8 cellular contexts compared by ENCODE assay signal in genomic region chr17:42183741-42184711, GRCh38. TPM values are rescaled to one million over a fixed set of nuclear protein-coding genes. Genes with fewer than 3 reads are reported as not detected.
DNase-seq lines count a peak whose midpoint lies in the region; ATAC-seq and TF ChIP-seq lines count a peak whose summit lies in the region.

No MANE protein-coding gene starts in this region.

- peak; percentile 72 for TF ChIP-seq POLR2A in GM19193 (IDR thresholded peaks at IDR 0.05; ENCODE audit: extremely low read depth, insufficient read depth, insufficient read length)
- TF ChIP-seq POLR2A in gastroesophageal sphincter (IDR thresholded peaks at IDR 0.05), result peak; percentile 27 to 57

- H3K9ac ChIP-seq in HUES48 (ENCODE audit: low read depth, low read length), result peak overlapping the region; percentile 44; the same call in 1 of the 2 replicates
- peak overlapping the region in 4 of 5 donors; percentile 63 to 77 (median 74) for H3K9ac ChIP-seq in subcutaneous abdominal adipose tissue (ENCODE audit: low read length in 5 of 5)

- TF ChIP-seq EP300 in gastroesophageal sphincter (IDR thresholded peaks at IDR 0.05), result no peak

- TF ChIP-seq CTCF in BJ (IDR thresholded peaks at IDR 0.05; ENCODE audit: insufficient read depth, low read depth, low read length) (peak; percentile 59), gastroesophageal sphincter (IDR thresholded peaks at IDR 0.05) (peak in 3 of 4 experiments; percentile 86 to 95 (median 90))

- H3K4me1 ChIP-seq in HUES48 (ENCODE audit: control insufficient read depth, insufficient read depth, low read length) (peaks cover 2% of the 10 kb centered on the region; the same call in 1 of the 2 replicates), gastroesophageal sphincter (peaks cover 0 to 43% (median 20%) of the 10 kb centered on the region in 3 donors), subcutaneous abdominal adipose tissue (ENCODE audit: control insufficient read depth in 5 of 5, insufficient read depth in 5 of 5, low read length in 5 of 5) (peaks cover 0 to 46% (median 37%) of the 10 kb centered on the region in 5 donors)

- H3K27me3 ChIP-seq in BJ (ENCODE audit: control insufficient read depth, insufficient read depth, low read length) (peaks cover 21% of the 10 kb centered on the region), HUES48 (ENCODE audit: control insufficient read depth, insufficient read depth, low read length) (peaks cover 60% of the 10 kb centered on the region), gastroesophageal sphincter (peaks cover 40% of the 10 kb centered on the region), subcutaneous abdominal adipose tissue (ENCODE audit: control insufficient read depth in 5 of 5, insufficient read depth in 4 of 5, low read length in 5 of 5) (peaks cover 0 to 7% (median 4%) of the 10 kb centered on the region in 5 donors)

- 10 to 18% methylated on average over 5 to 14 of the region's 83 CpGs for WGBS in gastroesophageal sphincter (ENCODE audit: low coverage in 1 of 2), 2 donors

- H3K36me3 ChIP-seq in BJ (ENCODE audit: control insufficient read depth, insufficient read depth, low read length) (no peaks in the 10 kb centered on the region), HUES48 (ENCODE audit: control insufficient read depth, insufficient read depth, low read length) (no peaks in the 10 kb centered on the region), gastroesophageal sphincter (no peaks in the 10 kb centered on the region), subcutaneous abdominal adipose tissue (ENCODE audit: control insufficient read depth in 5 of 5, insufficient read depth in 5 of 5, low read length in 5 of 5) (no peaks in the 10 kb centered on the region)

- CTCF ChIA-PET in BJ (lab: Yijun Ruan, JAX), result interaction anchor here (0.6 to 4.7 kb wide), 11 partner anchors 11 to 346 kb away, joined by 3 to 35 read pairs (median 3); partner anchors contain the start of genes GHDC and KAT2A

- ATAC-seq in gastroesophageal sphincter, result peak; percentile 88

- no peaks in the 10 kb centered on the region for H3K9me3 ChIP-seq in HUES48 (ENCODE audit: control insufficient read depth, insufficient read depth, low read length)
- H3K9me3 ChIP-seq in gastroesophageal sphincter, result no peaks in the 10 kb centered on the region
- H3K9me3 ChIP-seq in subcutaneous abdominal adipose tissue (ENCODE audit: control insufficient read depth in 5 of 5, low read length in 5 of 5), result no peaks in the 10 kb centered on the region

- DNase-seq in BJ (ENCODE audit: low read depth) (no peak), RPMI7951 (ENCODE audit: low read depth) (peak; percentile 45), activated gamma-delta T cell (lab: John Stamatoyannopoulos, UW) (peak; percentile 67), nucleus accumbens (lab: John Stamatoyannopoulos, UW) (peak in 48 of 56 donors; percentile 21 to 81 (median 60))

- POLR2A ChIA-PET in BJ (lab: Charles Lee), result no interaction called here

- H3K4me3 ChIP-seq in BJ (ENCODE audit: low read depth, low read length) (peak overlapping the region; percentile 46), HUES48 (ENCODE audit: low read depth, low read length) (peak overlapping the region; percentile 76), gastroesophageal sphincter (peak overlapping the region; percentile 31 to 54), subcutaneous abdominal adipose tissue (ENCODE audit: low read depth in 1 of 5, low read length in 5 of 5) (peak overlapping the region; percentile 65 to 79 (median 70))

- no peak overlapping the region for H3K27ac ChIP-seq in HUES48 (ENCODE audit: low read depth, low read length)
- H3K27ac ChIP-seq in gastroesophageal sphincter, result peak overlapping the region in 3 of 4 donors; percentile 63 to 75 (median 72)
- H3K27ac ChIP-seq in subcutaneous abdominal adipose tissue (ENCODE audit: low read depth, low read length), result peak overlapping the region; percentile 62

RNA-seq across cellular contexts. Expression of gene HCRT, which starts 1.2 kb away (rescaled TPM):
- polyA plus RNA-seq in BJ (2011; rRNA removed), result not detected in 2 replicates
- polyA minus RNA-seq in BJ (2011; rRNA and poly(A)+ RNA removed), result not detected in 2 replicates
- not detected in 2 replicates for total RNA-seq in RPMI7951 (2014; rRNA removed; shearing (Covaris generic))
- total RNA-seq in gastroesophageal sphincter, result not detected

RNA-seq across cellular contexts. Expression of gene KCNH4, which starts 3.1 kb away (rescaled TPM):
- polyA plus RNA-seq in BJ (2011; rRNA removed), result 0.02 and 0.07 TPM in 2 replicates
- polyA minus RNA-seq in BJ (2011; rRNA and poly(A)+ RNA removed), result 0.05 TPM in 1 of 2 replicates, not detected in the other
- 0.12 TPM in 1 of 2 replicates, not detected in the other for total RNA-seq in RPMI7951 (2014; rRNA removed; shearing (Covaris generic))
- under 1 TPM in 3 of 4 donors, not detected in 1; 0.16 to 0.27 (median 0.17) TPM for total RNA-seq in gastroesophageal sphincter

RNA-seq across cellular contexts. Expression of gene GHDC, which starts 10.3 kb away (rescaled TPM):
- 9.0 and 16.5 TPM in 2 replicates for polyA plus RNA-seq in BJ (2011; rRNA removed)
- polyA minus RNA-seq in BJ (2011; rRNA and poly(A)+ RNA removed), result 5.5 and 5.9 TPM in 2 replicates
- total RNA-seq in RPMI7951 (2014; rRNA removed; shearing (Covaris generic)), result 7.9 and 10.5 TPM in 2 replicates
- total RNA-seq in gastroesophageal sphincter, result 10 to 100 TPM; 18.8 to 30.8 (median 21.8) TPM

RNA-seq across cellular contexts. Expression of gene RAB5C, which starts 29.2 kb away (rescaled TPM):
- 179 and 239 TPM in 2 replicates for polyA plus RNA-seq in BJ (2011; rRNA removed)
- 42.7 and 50.5 TPM in 2 replicates for polyA minus RNA-seq in BJ (2011; rRNA and poly(A)+ RNA removed)
- total RNA-seq in RPMI7951 (2014; rRNA removed; shearing (Covaris generic)), result 95.0 and 130 TPM in 2 replicates
- 100 to 1,000 TPM in 3 of 4 donors, 10 to 100 TPM in 1; 91.7 to 122 (median 108) TPM for total RNA-seq in gastroesophageal sphincter
